ENCODE assay signal across 15 cellular contexts in the genomic region with DNA sequence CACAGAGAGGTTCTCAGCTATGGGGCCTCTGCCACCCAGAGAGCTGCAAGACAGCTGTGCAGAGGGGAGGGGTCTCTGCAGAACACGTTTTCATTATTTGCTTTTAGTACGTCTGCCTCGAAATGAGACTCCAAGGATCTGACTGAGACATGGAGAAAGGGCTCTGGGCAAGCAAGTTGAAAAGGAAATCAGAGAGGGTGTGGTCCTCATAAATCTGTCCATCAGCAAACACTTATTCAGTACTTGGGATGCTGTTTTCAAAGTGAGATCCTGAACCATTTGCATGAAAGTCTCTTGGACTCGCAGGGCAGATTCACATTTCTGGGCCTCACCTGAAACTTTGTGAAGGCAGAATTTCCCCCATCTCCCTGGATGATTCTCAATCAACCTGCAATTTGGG.
"Had no signal": no experiment of that assay in that cellular context is flagged by ENCODE, and none has a peak within 500 bp of the region (broad histone marks: within the 10 kb centered on the region; RNA-seq: fewer than 3 reads in every experiment).

No MANE protein-coding gene starts in this region.

- ATAC-seq: heart left ventricle; naive thymus-derived CD8-positive, alpha-beta T cell; stimulated activated effector memory CD8-positive, alpha-beta T cell treated with anti-CD3 and anti-CD28 coated beads, Interleukin-12 subunit alpha, Interleukin-12 subunit beta, amount 100 ng/mL, for 72 hours; upper lobe of right lung had no signal

- H3K4me1 ChIP-seq: upper lobe of right lung, vagina had no signal

- H3K27me3 ChIP-seq: neutrophil, sigmoid colon, upper lobe of right lung, vagina had no signal

- H3K36me3 ChIP-seq: heart left ventricle, neutrophil, sigmoid colon, tibial artery, upper lobe of right lung, vagina had no signal

- H3K36me3 Mint-ChIP-seq: naive thymus-derived CD8-positive, alpha-beta T cell; stimulated activated effector memory CD8-positive, alpha-beta T cell treated with anti-CD3 and anti-CD28 coated beads, Interleukin-12 subunit alpha, Interleukin-12 subunit beta, amount 100 ng/mL, for 72 hours had no signal

- DNase-seq: effector CD4-positive, alpha-beta T cell; endodermal cell; heart left ventricle; hippocampal formation; naive thymus-derived CD8-positive, alpha-beta T cell; sigmoid colon; stimulated activated CD4-positive, alpha-beta T cell treated with anti-CD3 and anti-CD28 coated beads, Interleukin-4, amount 100 ng/mL, for 1 hour; stimulated activated CD8-positive, alpha-beta memory T cell treated with anti-CD3 and anti-CD28 coated beads, Interleukin-4, amount 100 ng/mL, for 48 hours; upper lobe of right lung had no signal

- H3K4me3 ChIP-seq: coronary artery, heart left ventricle, sigmoid colon, tibial artery, upper lobe of right lung, vagina had no signal

- H3K27ac Mint-ChIP-seq: endodermal cell; stimulated activated effector memory CD8-positive, alpha-beta T cell treated with anti-CD3 and anti-CD28 coated beads, Interleukin-12 subunit alpha, Interleukin-12 subunit beta, amount 100 ng/mL, for 72 hours; stimulated activated naive CD8-positive, alpha-beta T cell treated with anti-CD3 and anti-CD28 coated beads, Interleukin-15, Interleukin-2, amounts not matched to agents 100 ng/mL and 50 ng/mL, for 24 hours had no signal

- H3K9me3 ChIP-seq: heart left ventricle, neutrophil, sigmoid colon, tibial artery, upper lobe of right lung, vagina had no signal

- H3K27ac ChIP-seq: coronary artery, heart left ventricle, neutrophil, sigmoid colon, tibial artery, upper lobe of right lung, vagina had no signal

- H3K4me1 Mint-ChIP-seq: endodermal cell; stimulated activated effector memory CD8-positive, alpha-beta T cell treated with anti-CD3 and anti-CD28 coated beads, Interleukin-12 subunit alpha, Interleukin-12 subunit beta, amount 100 ng/mL, for 72 hours had no signal

- H3K4me3 Mint-ChIP-seq: endodermal cell; naive thymus-derived CD8-positive, alpha-beta T cell; stimulated activated effector memory CD8-positive, alpha-beta T cell treated with anti-CD3 and anti-CD28 coated beads, Interleukin-12 subunit alpha, Interleukin-12 subunit beta, amount 100 ng/mL, for 72 hours; stimulated activated naive CD8-positive, alpha-beta T cell treated with anti-CD3 and anti-CD28 coated beads, Interleukin-15, Interleukin-2, amounts not matched to agents 100 ng/mL and 50 ng/mL, for 24 hours had no signal

- H3K9me3 Mint-ChIP-seq: naive thymus-derived CD8-positive, alpha-beta T cell; stimulated activated effector memory CD8-positive, alpha-beta T cell treated with anti-CD3 and anti-CD28 coated beads, Interleukin-12 subunit alpha, Interleukin-12 subunit beta, amount 100 ng/mL, for 72 hours; stimulated activated naive CD8-positive, alpha-beta T cell treated with anti-CD3 and anti-CD28 coated beads, Interleukin-15, Interleukin-2, amounts not matched to agents 100 ng/mL and 50 ng/mL, for 24 hours had no signal
